8 cellular contexts compared by ENCODE assay signal in genomic region chr15:74889882-74890768, GRCh38. TPM values are rescaled to one million over a fixed set of nuclear protein-coding genes. Genes with fewer than 3 reads are reported as not detected.
A peak's percentile ranks its signal among the peaks of the same experiment; 100 is the strongest.
DNase-seq lines count a peak whose midpoint lies in the region; ATAC-seq and TF ChIP-seq lines count a peak whose summit lies in the region.

Gene MPI, plus strand, starts transcription at chr15:74890042. Its CDS starts 32 bp downstream, at chr15:74890074.

- H3K36me3 Mint-ChIP-seq in GM23338 (ENCODE audit: low read depth) (peaks cover 22% of the 10 kb centered on the region), neural progenitor cell (peaks cover 14% of the 10 kb centered on the region)

- H3F3A ChIP-seq in GM23338 (replicated peaks; ENCODE audit: low read depth) (no peaks in the 10 kb centered on the region), neural progenitor cell (ENCODE audit: low read depth) (peaks cover 11% of the 10 kb centered on the region)

- ATAC-seq in GM23338 (peak; percentile 97), foreskin keratinocyte (peak; percentile 93)

- H2AFZ ChIP-seq in GM23338, result peak within 1 kb of the TSS; percentile 100
- peak within 1 kb of the TSS; percentile 99 for H2AFZ ChIP-seq in neural progenitor cell (replicated peaks)

- no peaks in the 10 kb centered on the region for H3K79me2 ChIP-seq in GM23338 (replicated peaks; ENCODE audit: insufficient read depth)
- peaks cover 12% of the 10 kb centered on the region for H3K79me2 ChIP-seq in neural progenitor cell (ENCODE audit: low read depth)

- H3K27me3 Mint-ChIP-seq in GM23338 (ENCODE audit: insufficient read depth, low read depth, poor library complexity) (peaks cover 6% of the 10 kb centered on the region), neural progenitor cell (ENCODE audit: insufficient read depth, low read depth) (peaks cover 5% of the 10 kb centered on the region)

- H3K27me3 ChIP-seq in GM23338 (ENCODE audit: insufficient read depth) (no peaks in the 10 kb centered on the region), MG63 (no peaks in the 10 kb centered on the region), foreskin keratinocyte (no peaks in the 10 kb centered on the region), neural progenitor cell (peaks cover 4% of the 10 kb centered on the region), stomach smooth muscle (ENCODE audit: control insufficient read depth in 1 of 2, insufficient read depth in 2 of 2, low read length in 2 of 2) (no peaks in the 10 kb centered on the region)

- TF ChIP-seq CTCF in GM23338 (conservative IDR thresholded peaks at IDR 0.05; ENCODE audit: low read depth in 2 of 2) (no peak), foreskin keratinocyte (conservative IDR thresholded peaks at IDR 0.05) (no peak), neural progenitor cell (IDR thresholded peaks at IDR 0.05) (no peak)

- no peaks in the 10 kb centered on the region for H3K9me3 Mint-ChIP-seq in GM23338
- H3K9me3 Mint-ChIP-seq in neural progenitor cell, result no peaks in the 10 kb centered on the region

- H3K27ac ChIP-seq in GM23338 (ENCODE audit: low read depth) (no peak within 1 kb of the TSS; the same call in 1 of the 2 replicates), foreskin keratinocyte (no peak within 1 kb of the TSS), neural progenitor cell (no peak within 1 kb of the TSS), stomach smooth muscle (ENCODE audit: low read length) (peak within 1 kb of the TSS; percentile 55)

- H3K4me3 Mint-ChIP-seq in GM23338 (peak within 1 kb of the TSS; percentile 80), neural progenitor cell (peak within 1 kb of the TSS; percentile 88)

- H3K4me1 Mint-ChIP-seq in GM23338, result peaks cover 6% of the 10 kb centered on the region; the same call in 1 of the 3 replicates
- H3K4me1 Mint-ChIP-seq in neural progenitor cell, result peaks cover 25% of the 10 kb centered on the region

- H3K9me3 ChIP-seq in MG63 (no peaks in the 10 kb centered on the region), neural progenitor cell (ENCODE audit: low read depth) (no peaks in the 10 kb centered on the region), stomach smooth muscle (ENCODE audit: control insufficient read depth in 2 of 2, low read length in 2 of 2) (no peaks in the 10 kb centered on the region)

- no peaks in the 10 kb centered on the region for H3K9me2 ChIP-seq in GM23338 (ENCODE audit: insufficient read depth)

- DNase-seq in EH (ENCODE audit: low read depth) (peak; percentile 82), GM23338 (ENCODE audit: low spot score) (peak; percentile 96), MG63 (peak; percentile 90), SK-N-DZ (ENCODE audit: low spot score) (peak; percentile 84), foreskin keratinocyte (peak in 1 of 2 donors; percentile 58), neural progenitor cell (ENCODE audit: low spot score) (peak; percentile 95)
- DNase-seq in activated naive CD4-positive, alpha-beta T cell (lab: John Stamatoyannopoulos, UW), result peak; percentile 49 to 81 (median 70)

- peak within 1 kb of the TSS; percentile 86 for H3K4me3 ChIP-seq in GM23338
- H3K4me3 ChIP-seq in MG63, result peak within 1 kb of the TSS; percentile 87
- peak within 1 kb of the TSS; percentile 86 for H3K4me3 ChIP-seq in neural progenitor cell
- peak within 1 kb of the TSS; percentile 85 to 99 for H3K4me3 ChIP-seq in stomach smooth muscle (ENCODE audit: low read length in 2 of 2)

- H3K4me1 ChIP-seq in GM23338 (ENCODE audit: insufficient read depth) (peaks cover 6% of the 10 kb centered on the region), foreskin keratinocyte (peaks cover 5% of the 10 kb centered on the region), neural progenitor cell (peaks cover 10% of the 10 kb centered on the region), stomach smooth muscle (ENCODE audit: control insufficient read depth, insufficient read depth, low read length) (peaks cover 22% of the 10 kb centered on the region)

- H3K36me3 ChIP-seq in GM23338 (ENCODE audit: insufficient read depth), result no peaks in the 10 kb centered on the region
- H3K36me3 ChIP-seq in MG63, result peaks cover 23% of the 10 kb centered on the region
- H3K36me3 ChIP-seq in neural progenitor cell, result no peaks in the 10 kb centered on the region
- peaks cover 15 to 20% of the 10 kb centered on the region in 2 donors for H3K36me3 ChIP-seq in stomach smooth muscle (ENCODE audit: control insufficient read depth in 2 of 2, insufficient read depth in 2 of 2, low read length in 2 of 2)

- H3K27ac Mint-ChIP-seq in GM23338, result peak within 1 kb of the TSS; percentile 88
- peak within 1 kb of the TSS; percentile 22 for H3K27ac Mint-ChIP-seq in neural progenitor cell

- H4K20me1 ChIP-seq in GM23338 (replicated peaks; ENCODE audit: insufficient read depth) (no peaks in the 10 kb centered on the region), neural progenitor cell (ENCODE audit: low read depth) (no peaks in the 10 kb centered on the region)

- peak within 1 kb of the TSS; percentile 90 for H3K4me2 ChIP-seq in GM23338
- peak within 1 kb of the TSS; percentile 98 for H3K4me2 ChIP-seq in neural progenitor cell

- H3K9ac ChIP-seq in neural progenitor cell (peak within 1 kb of the TSS; percentile 78), stomach smooth muscle (ENCODE audit: low read length in 2 of 2) (peak within 1 kb of the TSS; percentile 92 to 94)

TF ChIP-seq in GM23338, 12 proteins besides CTCF, POLR2A, EP300 and RAD21 (continues in another document):
- TF ChIP-seq EZH2phosphoT487 (IDR thresholded peaks at IDR 0.05; ENCODE audit: unreplicated experiment) (no peak), ETS1 (IDR thresholded peaks at IDR 0.05) (peak; percentile 93), CREB1 (CRISPR knock-in tag; IDR thresholded peaks at IDR 0.05; ENCODE audit: low read depth) (peak; percentile 88), POLR2AphosphoS5 (IDR thresholded peaks at IDR 0.05; ENCODE audit: low read depth) (peak; percentile 97)

RNA-seq across cellular contexts. Expression of gene MPI, which starts in this region (rescaled TPM):
- 67.5 and 74.2 TPM in 2 replicates for total RNA-seq in GM23338 (2014; rRNA removed; shearing (Covaris generic))
- polyA plus RNA-seq in GM23338 (2016; fragmentation: Nextera tagmentation; extraction: Ambion mirVana) (18.0 and 21.2 TPM in 2 replicates), foreskin keratinocyte (33.4 and 36.0 TPM in 2 replicates)
- total RNA-seq in MG63 (2014; rRNA removed; shearing (Covaris generic); ENCODE audit: low replicate concordance), result 32.8 and 42.5 TPM in 2 replicates
- 70.1 and 107 TPM in 2 replicates for polyA plus RNA-seq in SK-N-DZ (2014; cell fraction: cytosol; rRNA removed)
- polyA plus RNA-seq in SK-N-DZ (2014; cell fraction: nucleus; rRNA removed), result 79.2 and 96.6 TPM in 2 replicates
- total RNA-seq in foreskin keratinocyte (35.6 and 40.1 TPM in 2 replicates), neural progenitor cell (ENCODE audit: low replicate concordance) (77.7 and 106 TPM in 2 replicates)
